15 cellular contexts compared by ENCODE assay signal in the genomic region with DNA sequence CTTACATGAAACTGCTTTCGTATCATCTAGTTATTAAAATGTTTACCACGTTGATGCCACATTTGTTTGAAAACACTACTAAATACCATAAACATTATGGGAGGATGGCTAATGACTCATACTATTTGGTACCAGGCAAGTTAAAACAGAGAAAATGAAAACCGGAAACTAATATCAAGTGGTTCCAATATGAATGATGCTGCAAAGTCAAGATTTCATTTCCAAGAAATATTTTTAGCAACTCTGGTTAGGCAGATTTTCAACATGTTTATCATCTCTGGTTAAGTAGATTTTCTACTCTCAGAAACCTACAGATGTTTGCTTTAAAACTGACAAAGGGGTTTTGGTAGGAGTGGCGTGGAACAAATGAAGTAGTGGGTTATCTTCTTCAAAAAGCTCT. TPM values are rescaled to one million over a fixed set of nuclear protein-coding genes. Genes with fewer than 3 reads are reported as not detected.
A peak's percentile ranks its signal among the peaks of the same experiment; 100 is the strongest.
DNase-seq lines count a peak whose midpoint lies in the region; ATAC-seq, FAIRE-seq and TF ChIP-seq lines count a peak whose summit lies in the region.
"Had no signal": no experiment of that assay in that cellular context is flagged by ENCODE, and none has a peak within 500 bp of the region (broad histone marks: within the 10 kb centered on the region; RNA-seq: fewer than 3 reads in every experiment).

No MANE protein-coding gene starts in this region.

- ATAC-seq in GM18870 (IDR thresholded peaks at IDR 0.05; ENCODE audit: unreplicated experiment), result peak; percentile 52
- ATAC-seq in HG03565 (IDR thresholded peaks at IDR 0.05; ENCODE audit: unreplicated experiment), result peak; percentile 56
- no peak for ATAC-seq in HG03196 (IDR thresholded peaks at IDR 0.05; ENCODE audit: unreplicated experiment)
- ATAC-seq: heart left ventricle, T-cell had no signal

- no TSS peak for BruUV-seq in A673 (replicated peaks; lab: Mats Ljungman, UMichigan)
- BruUV-seq in mammary epithelial cell (replicated peaks; lab: Mats Ljungman, UMichigan), result TSS peak; percentile 46

- no peak for TF ChIP-seq CTCF in A673 (conservative IDR thresholded peaks at IDR 0.05; ENCODE audit: low read depth, low read length)
- no peak for TF ChIP-seq CTCF in mammary epithelial cell (conservative IDR thresholded peaks at IDR 0.05 in 1 of 2, IDR thresholded peaks at IDR 0.05 in 1 of 2; ENCODE audit: extremely low read depth in 1 of 2, insufficient read depth in 1 of 2, low read depth in 1 of 2, low read length in 2 of 2)

- CTCF ChIA-PET in A673 (lab: Charles Lee), result no interaction called here
- CTCF ChIA-PET in mammary epithelial cell (lab: Charles Lee; ENCODE audit: low non-redundant PET), result no interaction called here

- H3K4me1 ChIP-seq in A673 (ENCODE audit: insufficient read depth, low read length, poor library complexity, severe bottlenecking) (peaks cover 56% of the 10 kb centered on the region), mammary epithelial cell (ENCODE audit: insufficient read depth, low read length) (peaks cover 28% of the 10 kb centered on the region)

- no peaks in the 10 kb centered on the region for H3K36me3 ChIP-seq in A673 (ENCODE audit: insufficient read depth, low read length, poor library complexity, severe bottlenecking)
- no peaks in the 10 kb centered on the region for H3K36me3 ChIP-seq in mammary epithelial cell (ENCODE audit: insufficient read depth, low read length)
- H3K36me3 ChIP-seq: heart left ventricle, left ventricle myocardium inferior had no signal

- H2AFZ ChIP-seq in mammary epithelial cell (ENCODE audit: low read depth, low read length), result peak overlapping the region; percentile 40

- dilution Hi-C loops in mammary epithelial cell (cut with HindIII; ENCODE audit: low sequenced_read_pairs), result loop anchor here (5.0 kb wide), 1 partner anchor 66 kb away; no protein-coding TSS in a partner anchor

- DNase-seq in A673 (ENCODE audit: low spot score) (no peak), mammary epithelial cell (peak; percentile 89), caudate nucleus (lab: John Stamatoyannopoulos, UW) (no peak), NCI-H226 (no peak), RCC 7860 (ENCODE audit: low spot score) (no peak)
- DNase-seq: activated CD8-positive, alpha-beta memory T cell treated with anti-CD3 and anti-CD28 coated beads for 24 hours; GOT3; Kasumi-1; left ventricle myocardium inferior; NCI-H2081 treated with DMSO at 0.1 percent for 48 hours; T-cell had no signal

- H3K79me2 ChIP-seq in mammary epithelial cell (ENCODE audit: insufficient read depth, low read length), result peaks cover under 1% of the 10 kb centered on the region

- no peak for FAIRE-seq in RCC 7860 (lab: Jason Lieb, UNC)

- H3K4me3 ChIP-seq in A673 (ENCODE audit: low read depth, low read length, poor library complexity, severe bottlenecking) (no peak overlapping the region), mammary epithelial cell (replicated peaks in 1 of 3; ENCODE audit: insufficient read depth in 1 of 3, low read depth in 2 of 3, low read length in 3 of 3) (peak overlapping the region in 1 of 3 experiments; percentile 9)
- H3K4me3 ChIP-seq: heart left ventricle, left ventricle myocardium inferior had no signal

- in situ Hi-C loops in mammary epithelial cell (cut with MboI; ENCODE audit: low sequenced_read_pairs in 2 of 2), result loop anchor here in 1 of 2 donors (10.0 kb wide), 1 partner anchor 54 kb away; no protein-coding TSS in a partner anchor

- peak overlapping the region; percentile 15 for H3K27ac ChIP-seq in A673 (ENCODE audit: low read depth, low read length, poor library complexity, severe bottlenecking)
- peak overlapping the region; percentile 96 for H3K27ac ChIP-seq in mammary epithelial cell (ENCODE audit: insufficient read depth, low read depth, low read length)
- H3K27ac ChIP-seq in caudate nucleus (ENCODE audit: low read depth, low read length), result no peak overlapping the region
- H3K27ac ChIP-seq: left ventricle myocardium inferior had no signal

- H3K4me2 ChIP-seq in mammary epithelial cell (ENCODE audit: insufficient read depth, low read depth, low read length), result peak overlapping the region; percentile 69

- H4K20me1 ChIP-seq in mammary epithelial cell (ENCODE audit: insufficient read depth, low read length), result no peaks in the 10 kb centered on the region

- H3K9ac ChIP-seq in mammary epithelial cell (ENCODE audit: insufficient read depth, low read length), result peak overlapping the region; percentile 65

- H3K27me3 ChIP-seq in A673 (replicated peaks; ENCODE audit: insufficient read depth, low read depth, low read length, poor library complexity) (no peaks in the 10 kb centered on the region), mammary epithelial cell (ENCODE audit: insufficient read depth, low read length) (no peaks in the 10 kb centered on the region)

- intact Hi-C loops in A673 (cut with micrococcal nuclease; ENCODE audit: unreplicated experiment) (loop anchor here (10.0 kb wide), 1 partner anchor 66 kb away; no protein-coding TSS in a partner anchor), mammary epithelial cell (cut with micrococcal nuclease) (loop anchor here (1.0 to 2.0 kb wide), 2 partner anchors 22 to 108 kb away; a partner anchor contains a TSS)

- POLR2A ChIA-PET in A673 (lab: Charles Lee; ENCODE audit: low non-redundant PET), result no interaction called here

- no peaks in the 10 kb centered on the region for H3K9me3 ChIP-seq in A673 (ENCODE audit: low read depth, low read length, poor library complexity, severe bottlenecking)
- H3K9me3 ChIP-seq in mammary epithelial cell (replicated peaks; ENCODE audit: insufficient read depth, low read length), result no peaks in the 10 kb centered on the region
- H3K9me3 ChIP-seq: heart left ventricle, left ventricle myocardium inferior had no signal

- 9% methylated on average over 4 of the region's 4 CpGs for WGBS in mammary epithelial cell (ENCODE audit: low coverage, missing lambda C conversion rate)

RNA-seq across cellular contexts. Expression of a gene that starts 4.9 kb away (rescaled TPM):
- total RNA-seq in A673 (2021), result 83.3 and 92.1 TPM in 2 replicates
- total RNA-seq in mammary epithelial cell, result 10 to 100 TPM; 30.7 to 81.4 TPM
- 46.2 TPM for polyA plus RNA-seq in mammary epithelial cell
- 47.2 TPM for polyA minus RNA-seq in mammary epithelial cell
